In the genomic region with DNA sequence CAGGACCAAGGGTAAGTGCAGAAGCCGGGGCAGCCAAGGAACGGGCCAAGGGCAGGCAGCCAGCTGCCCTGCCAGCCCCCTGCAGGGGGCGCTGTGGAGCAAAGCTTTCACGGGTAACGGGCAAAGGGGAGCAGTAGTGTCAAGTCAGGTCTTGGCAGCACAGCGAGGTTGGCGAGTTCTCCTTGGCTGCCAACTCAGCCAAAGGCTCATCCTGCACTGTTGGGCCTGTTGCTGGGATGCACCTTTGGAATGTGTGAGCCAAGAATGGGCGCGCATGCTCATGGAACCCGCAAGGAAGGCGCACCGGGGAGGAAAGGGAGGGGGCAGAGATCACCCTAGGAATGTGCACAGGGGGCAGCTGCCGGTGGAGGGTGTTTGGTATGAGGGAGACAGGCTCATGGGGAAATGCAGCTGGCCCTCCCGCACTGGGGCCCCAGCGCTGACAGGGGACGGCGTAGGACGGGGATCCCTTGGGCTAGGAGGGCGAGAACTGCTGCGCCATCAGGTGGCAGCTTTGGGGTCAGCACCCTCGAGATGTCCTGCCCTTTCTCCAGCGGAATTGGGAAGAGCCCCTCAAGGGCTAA, we compare ENCODE assay signal across 8 cellular contexts.
DNase-seq lines count a peak whose midpoint lies in the region; ATAC-seq and TF ChIP-seq lines count a peak whose summit lies in the region.

No MANE protein-coding gene starts in this region.

- peaks cover 3% of the 10 kb centered on the region for H3K4me1 Mint-ChIP-seq in activated CD4-positive, alpha-beta T cell treated with anti-CD3 and anti-CD28 coated beads for 36 hours
- peaks cover 6% of the 10 kb centered on the region for H3K4me1 Mint-ChIP-seq in stimulated activated effector memory CD8-positive, alpha-beta T cell treated with anti-CD3 and anti-CD28 coated beads, Interleukin-12 subunit alpha, Interleukin-12 subunit beta, amount 100 ng/mL, for 72 hours

- H3K9ac ChIP-seq in colonic mucosa (ENCODE audit: low read depth in 2 of 2, low read length in 2 of 2): no peak overlapping the region

- POLR2A ChIA-PET in activated CD4-positive, alpha-beta T cell treated with anti-CD3 and anti-CD28 coated beads for 36 hours (lab: Charles Lee): no interaction called here

- H3K27ac ChIP-seq in colonic mucosa: no peak overlapping the region

- in situ Hi-C loops in KBM-7 (cut with MboI; ENCODE audit: low pct_unique_long_range_greater_than_20kb, low sequenced_read_pairs): no loop called here

- H3K4me3 Mint-ChIP-seq in activated CD4-positive, alpha-beta T cell treated with anti-CD3 and anti-CD28 coated beads for 36 hours: peak overlapping the region; percentile 64
- H3K4me3 Mint-ChIP-seq in stimulated activated effector memory CD8-positive, alpha-beta T cell treated with anti-CD3 and anti-CD28 coated beads, Interleukin-12 subunit alpha, Interleukin-12 subunit beta, amount 100 ng/mL, for 72 hours: peak overlapping the region; percentile 66

- H3K9me3 ChIP-seq in colonic mucosa: no peaks in the 10 kb centered on the region

- peak; percentile 69 for DNase-seq in Ammon's horn (ENCODE audit: low spot score)
- peak; percentile 65 for DNase-seq in KBM-7
- DNase-seq in activated CD4-positive, alpha-beta T cell treated with anti-CD3 and anti-CD28 coated beads for 36 hours: peak; percentile 85
- DNase-seq in colonic mucosa: peak; percentile 49
- DNase-seq in lung microvascular endothelial cell (ENCODE audit: low read depth in 2 of 2): peak; percentile 2 to 29
- peak; percentile 66 to 85 for DNase-seq in stimulated activated effector memory CD8-positive, alpha-beta T cell treated with anti-CD3 and anti-CD28 coated beads, Interleukin-12 subunit alpha, Interleukin-12 subunit beta, amount 100 ng/mL, for 72 hours (ENCODE audit: low spot score in 2 of 2)

- intact Hi-C loops in activated CD4-positive, alpha-beta T cell treated with anti-CD3 and anti-CD28 coated beads for 36 hours (cut with DNase I, micrococcal nuclease): loop anchor here in 1 of 2 experiments (2.0 kb wide), 1 partner anchor 22 kb away; no protein-coding TSS in a partner anchor
- intact Hi-C loops in colonic mucosa (cut with DNase I): no loop called here

- H3K4me3 ChIP-seq in colonic mucosa: peak overlapping the region; percentile 9

- H3K36me3 Mint-ChIP-seq in activated CD4-positive, alpha-beta T cell treated with anti-CD3 and anti-CD28 coated beads for 36 hours (ENCODE audit: low read depth): no peaks in the 10 kb centered on the region
- no peaks in the 10 kb centered on the region for H3K36me3 Mint-ChIP-seq in stimulated activated effector memory CD8-positive, alpha-beta T cell treated with anti-CD3 and anti-CD28 coated beads, Interleukin-12 subunit alpha, Interleukin-12 subunit beta, amount 100 ng/mL, for 72 hours

- H3K4me1 ChIP-seq in colonic mucosa: no peaks in the 10 kb centered on the region

- no peaks in the 10 kb centered on the region for H3K9me3 Mint-ChIP-seq in activated CD4-positive, alpha-beta T cell treated with anti-CD3 and anti-CD28 coated beads for 36 hours (ENCODE audit: low read depth)
- no peaks in the 10 kb centered on the region for H3K9me3 Mint-ChIP-seq in stimulated activated effector memory CD8-positive, alpha-beta T cell treated with anti-CD3 and anti-CD28 coated beads, Interleukin-12 subunit alpha, Interleukin-12 subunit beta, amount 100 ng/mL, for 72 hours

- H3K27me3 Mint-ChIP-seq in activated CD4-positive, alpha-beta T cell treated with anti-CD3 and anti-CD28 coated beads for 36 hours: peaks cover 31% of the 10 kb centered on the region

- H3K27me3 ChIP-seq in colonic mucosa: no peaks in the 10 kb centered on the region

- ATAC-seq in GM19328 (IDR thresholded peaks at IDR 0.05; ENCODE audit: unreplicated experiment): peak; percentile 53
- ATAC-seq in activated CD4-positive, alpha-beta T cell treated with anti-CD3 and anti-CD28 coated beads for 36 hours: peak; percentile 92
- peak; percentile 75 for ATAC-seq in stimulated activated effector memory CD8-positive, alpha-beta T cell treated with anti-CD3 and anti-CD28 coated beads, Interleukin-12 subunit alpha, Interleukin-12 subunit beta, amount 100 ng/mL, for 72 hours
- no peak for ATAC-seq in GM18520 (IDR thresholded peaks at IDR 0.05; ENCODE audit: unreplicated experiment)

- H3K27ac Mint-ChIP-seq in activated CD4-positive, alpha-beta T cell treated with anti-CD3 and anti-CD28 coated beads for 36 hours: no peak overlapping the region
- H3K27ac Mint-ChIP-seq in stimulated activated effector memory CD8-positive, alpha-beta T cell treated with anti-CD3 and anti-CD28 coated beads, Interleukin-12 subunit alpha, Interleukin-12 subunit beta, amount 100 ng/mL, for 72 hours: no peak overlapping the region

- CTCF ChIA-PET in activated CD4-positive, alpha-beta T cell treated with anti-CD3 and anti-CD28 coated beads for 36 hours (lab: Charles Lee): interaction anchor here (0.6 to 2.8 kb wide), 13 partner anchors 9 to 151 kb away, joined by 3 to 12 read pairs (median 4); a partner anchor contains a TSS

- no peaks in the 10 kb centered on the region for H3K36me3 ChIP-seq in colonic mucosa

- peak; percentile 62 for TF ChIP-seq CTCF in colonic mucosa (IDR thresholded peaks at IDR 0.05)

Comparison
In these comparisons a context has a peak if more than half of its experiments do, and no peak if none do; other contexts are left out.
1. DNase-seq: peak in every context shown above with its lines; median percentile 85 in activated CD4-positive, alpha-beta T cell treated with anti-CD3 and anti-CD28 coated beads for 36 hours; 76 in stimulated activated effector memory CD8-positive, alpha-beta T cell treated with anti-CD3 and anti-CD28 coated beads, Interleukin-12 subunit alpha, Interleukin-12 subunit beta, amount 100 ng/mL, for 72 hours; 69 in Ammon's horn; 65 in KBM-7; 49 in colonic mucosa; 16 in lung microvascular endothelial cell.